In genomic region chr7:112790651-112790973, GRCh38 we compare ENCODE assay signal across 8 cellular contexts. TPM values are rescaled to one million over a fixed set of nuclear protein-coding genes. Genes with fewer than 3 reads are reported as not detected.
DNase-seq lines count a peak whose midpoint lies in the region; ATAC-seq and TF ChIP-seq lines count a peak whose summit lies in the region.

No MANE protein-coding gene starts in this region.

- peaks cover 21% of the 10 kb centered on the region for H3K4me1 Mint-ChIP-seq in memory B cell

- H3K27ac ChIP-seq in brain microvascular endothelial cell = peak overlapping the region; percentile 85

- peak overlapping the region; percentile 94 for H3K27ac Mint-ChIP-seq in memory B cell

- peaks cover 3% of the 10 kb centered on the region for H3K36me3 Mint-ChIP-seq in memory B cell

- no peak for TF ChIP-seq CTCF in GM12875 (IDR thresholded peaks at IDR 0.05; ENCODE audit: borderline replicate concordance, insufficient read depth, low read depth, low read length)
- no peak for TF ChIP-seq CTCF in brain microvascular endothelial cell (IDR thresholded peaks at IDR 0.05; ENCODE audit: low read depth, low read length, missing control alignments)

- H3K36me3 ChIP-seq in brain microvascular endothelial cell (replicated peaks) = no peaks in the 10 kb centered on the region

- no peaks in the 10 kb centered on the region for H3K27me3 ChIP-seq in brain microvascular endothelial cell (replicated peaks)

- in situ Hi-C loops in brain microvascular endothelial cell (cut with HindIII; ENCODE audit: low pct_ligation_motif_present, low sequenced_read_pairs) = no loop called here

- H3K4me3 ChIP-seq in GM12875 (ENCODE audit: low read depth, low read length) (peak overlapping the region; percentile 94), brain microvascular endothelial cell (ENCODE audit: low read depth, low read length) (peak overlapping the region; percentile 95)
- peak overlapping the region; percentile 75 for H3K4me3 ChIP-seq in Jurkat, Clone E6-1 (ENCODE audit: low read length)

- DNase-seq in Jurkat, Clone E6-1 (ENCODE audit: low read depth, low spot score) = no peak
- DNase-seq in brain microvascular endothelial cell (no peak), memory B cell (ENCODE audit: low spot score in 2 of 2) (no peak), COR-L47 (lab: John Stamatoyannopoulos, UW) (no peak), OCI-M2 (lab: John Stamatoyannopoulos, UW; ENCODE audit: unreplicated experiment) (no peak)
- no peak for DNase-seq in activated CD8-positive, alpha-beta memory T cell treated with anti-CD3 and anti-CD28 coated beads, Interleukin-2, amount 50 U/mL, for 4 hours

- no peaks in the 10 kb centered on the region for H3K9me3 Mint-ChIP-seq in memory B cell

- no peaks in the 10 kb centered on the region for H3K27me3 Mint-ChIP-seq in memory B cell

- peak; percentile 72 for ATAC-seq in GM21576 (IDR thresholded peaks at IDR 0.05; ENCODE audit: unreplicated experiment)
- ATAC-seq in memory B cell (ENCODE audit: low read depth) = peak; percentile 69

- peak overlapping the region; percentile 84 for H3K4me3 Mint-ChIP-seq in memory B cell

RNA-seq across cellular contexts. Expression of gene TMEM168, which starts 0.4 kb away (rescaled TPM):
- polyA plus RNA-seq in Jurkat, Clone E6-1 (2012; ENCODE audit: insufficient read depth, insufficient read length) = 13.7 TPM
